In the genomic region with DNA sequence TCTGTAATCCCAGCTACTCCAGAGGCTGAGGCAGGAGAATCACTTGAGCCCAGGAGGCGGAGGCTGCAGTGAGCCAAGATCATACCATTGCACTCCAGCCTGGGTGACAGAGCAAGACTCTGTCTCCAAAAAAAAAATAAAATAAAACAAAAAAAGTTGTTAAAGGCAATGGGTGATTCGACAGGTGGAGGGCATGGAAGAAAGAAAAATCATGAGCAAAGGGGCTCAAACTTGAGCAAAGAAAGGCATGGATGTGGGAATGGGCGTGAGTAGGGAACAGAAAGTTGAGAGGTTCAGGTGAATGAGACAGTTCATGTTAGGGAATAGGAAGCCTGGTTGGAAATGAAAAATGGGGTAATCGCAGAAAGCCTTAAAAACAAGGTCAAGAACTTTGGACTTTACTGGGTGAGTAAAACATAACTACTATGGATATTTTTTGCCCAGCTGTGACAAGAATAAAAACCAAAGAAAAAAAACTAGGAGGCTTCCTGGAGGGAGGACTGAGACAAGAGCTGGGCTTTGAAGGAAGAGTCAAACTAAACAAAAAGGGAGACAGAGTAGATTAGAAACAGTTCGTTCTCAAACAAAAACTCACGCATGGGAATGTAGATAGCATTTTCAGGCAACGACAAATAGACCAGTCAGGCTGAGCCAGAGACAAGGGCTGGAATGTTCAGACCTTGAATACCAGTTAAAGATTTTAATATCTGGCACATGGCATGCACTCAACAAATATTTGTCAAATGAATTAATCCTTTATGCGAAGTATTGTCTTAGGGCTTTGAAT, we compare ENCODE assay signal across 9 cellular contexts. TPM values are rescaled to one million over a fixed set of nuclear protein-coding genes. Genes with fewer than 3 reads are reported as not detected.
DNase-seq lines count a peak whose midpoint lies in the region; ATAC-seq and TF ChIP-seq lines count a peak whose summit lies in the region.
"Had no signal": no experiment of that assay in that cellular context is flagged by ENCODE, and none has a peak within 500 bp of the region (broad histone marks: within the 10 kb centered on the region; RNA-seq: fewer than 3 reads in every experiment).

No MANE protein-coding gene starts in this region.

- no peaks in the 10 kb centered on the region for H3K27me3 ChIP-seq in endodermal cell (ENCODE audit: control insufficient read depth, insufficient read depth, low read length, poor library complexity, severe bottlenecking)

- 57 to 77% methylated on average over 6 to 8 of the region's 8 CpGs for WGBS in endodermal cell (ENCODE audit: insufficient coverage in 1 of 2, insufficient read length in 1 of 2), 2 experiments

- H3K36me3 ChIP-seq in endodermal cell (ENCODE audit: control insufficient read depth, insufficient read depth, low read length), result peaks cover 24% of the 10 kb centered on the region

- H3K4me1 ChIP-seq in endodermal cell (ENCODE audit: control insufficient read depth, insufficient read depth, low read length), result peaks cover 5% of the 10 kb centered on the region

- H3K27ac ChIP-seq in endodermal cell (ENCODE audit: low read depth, low read length), result peak overlapping the region; percentile 56

- H3K27me3 Mint-ChIP-seq in endodermal cell (ENCODE audit: insufficient read depth), result no peaks in the 10 kb centered on the region
- no peaks in the 10 kb centered on the region for H3K27me3 Mint-ChIP-seq in naive thymus-derived CD8-positive, alpha-beta T cell
- no peaks in the 10 kb centered on the region for H3K27me3 Mint-ChIP-seq in activated CD4-positive, alpha-beta memory T cell treated with anti-CD3 and anti-CD28 coated beads, Interleukin-2, amount 10 ng/mL, durations not matched to agents 7 days and 5 days

- no peaks in the 10 kb centered on the region for H3K9me3 Mint-ChIP-seq in endodermal cell
- no peaks in the 10 kb centered on the region for H3K9me3 Mint-ChIP-seq in naive thymus-derived CD8-positive, alpha-beta T cell
- H3K9me3 Mint-ChIP-seq in activated CD4-positive, alpha-beta memory T cell treated with anti-CD3 and anti-CD28 coated beads, Interleukin-2, amount 10 ng/mL, durations not matched to agents 7 days and 5 days, result no peaks in the 10 kb centered on the region

- DNase-seq in Ammon's horn (ENCODE audit: low spot score) (peak; percentile 25), NCI-H526 (lab: John Stamatoyannopoulos, UW) (peak; percentile 57 to 70), endodermal cell (no peak), DMS153 treated with DMSO at 0.1 percent for 48 hours (lab: John Stamatoyannopoulos, UW; ENCODE audit: unreplicated experiment) (no peak), G401 (ENCODE audit: low spot score) (no peak)
- DNase-seq in naive thymus-derived CD8-positive, alpha-beta T cell, result no peak
- no peak for DNase-seq in activated CD4-positive, alpha-beta memory T cell treated with anti-CD3 and anti-CD28 coated beads, Interleukin-2, amount 10 ng/mL, durations not matched to agents 7 days and 5 days
- DNase-seq: DND-41 had no signal

- peak overlapping the region; percentile 9 for H3K4me3 Mint-ChIP-seq in endodermal cell
- no peak overlapping the region for H3K4me3 Mint-ChIP-seq in naive thymus-derived CD8-positive, alpha-beta T cell
- no peak overlapping the region for H3K4me3 Mint-ChIP-seq in activated CD4-positive, alpha-beta memory T cell treated with anti-CD3 and anti-CD28 coated beads, Interleukin-2, amount 10 ng/mL, durations not matched to agents 7 days and 5 days

- H3K9ac ChIP-seq in endodermal cell (ENCODE audit: extremely low read depth, low read length, poor library complexity, severe bottlenecking), result no peak overlapping the region

- no peaks in the 10 kb centered on the region for H3K9me3 ChIP-seq in endodermal cell (ENCODE audit: control insufficient read depth, low read length)

- CTCF ChIA-PET in activated CD4-positive, alpha-beta memory T cell treated with anti-CD3 and anti-CD28 coated beads, Interleukin-2, amount 10 ng/mL, durations not matched to agents 7 days and 5 days (lab: Charles Lee), result no interaction called here

- peaks cover 34% of the 10 kb centered on the region for H3K36me3 Mint-ChIP-seq in endodermal cell (ENCODE audit: low read depth)
- H3K36me3 Mint-ChIP-seq in naive thymus-derived CD8-positive, alpha-beta T cell, result peaks cover 0 to 15% (median 0%) of the 10 kb centered on the region in 3 donors
- peaks cover 19% of the 10 kb centered on the region for H3K36me3 Mint-ChIP-seq in activated CD4-positive, alpha-beta memory T cell treated with anti-CD3 and anti-CD28 coated beads, Interleukin-2, amount 10 ng/mL, durations not matched to agents 7 days and 5 days (ENCODE audit: low read depth)

- peak overlapping the region; percentile 42 for H3K4me3 ChIP-seq in endodermal cell (ENCODE audit: low read length)

- ATAC-seq in naive thymus-derived CD8-positive, alpha-beta T cell, result no peak
- no peak for ATAC-seq in GM18907 (IDR thresholded peaks at IDR 0.05; ENCODE audit: unreplicated experiment)

- H3K4me1 Mint-ChIP-seq in endodermal cell, result peaks cover 24% of the 10 kb centered on the region
- H3K4me1 Mint-ChIP-seq in naive thymus-derived CD8-positive, alpha-beta T cell, result peaks cover 9 to 22% (median 11%) of the 10 kb centered on the region in 4 donors
- H3K4me1 Mint-ChIP-seq in activated CD4-positive, alpha-beta memory T cell treated with anti-CD3 and anti-CD28 coated beads, Interleukin-2, amount 10 ng/mL, durations not matched to agents 7 days and 5 days, result peaks cover 13% of the 10 kb centered on the region

- no peak for TF ChIP-seq CTCF in endodermal cell (conservative IDR thresholded peaks at IDR 0.05)

- in situ Hi-C loops in G401 (cut with HindIII; ENCODE audit: low sequenced_read_pairs), result no loop called here

- H3K27ac Mint-ChIP-seq in endodermal cell, result peak overlapping the region; percentile 90
- H3K27ac Mint-ChIP-seq in naive thymus-derived CD8-positive, alpha-beta T cell, result peak overlapping the region in 8 of 10 donors; percentile 13 to 76 (median 40)
- no peak overlapping the region for H3K27ac Mint-ChIP-seq in activated CD4-positive, alpha-beta memory T cell treated with anti-CD3 and anti-CD28 coated beads, Interleukin-2, amount 10 ng/mL, durations not matched to agents 7 days and 5 days

- POLR2A ChIA-PET in naive thymus-derived CD8-positive, alpha-beta T cell (lab: Charles Lee), result no interaction called here
- POLR2A ChIA-PET in activated CD4-positive, alpha-beta memory T cell treated with anti-CD3 and anti-CD28 coated beads, Interleukin-2, amount 10 ng/mL, durations not matched to agents 7 days and 5 days (lab: Charles Lee), result no interaction called here

RNA-seq across cellular contexts. Expression of gene PYM1, which starts 18.8 kb away (rescaled TPM):
- 10 to 100 TPM; 76.1 to 79.4 TPM for total RNA-seq in endodermal cell
- polyA plus RNA-seq in endodermal cell (2013, experiment 1 of 2), result 46.9 TPM
- polyA plus RNA-seq in endodermal cell (2013, experiment 2 of 2), result 46.0 TPM
- total RNA-seq in naive thymus-derived CD8-positive, alpha-beta T cell, result 10 to 100 TPM; 33.1 to 44.4 TPM
- 10 to 100 TPM; 54.4 to 65.7 (median 55.0) TPM for polyA plus RNA-seq in naive thymus-derived CD8-positive, alpha-beta T cell
- 10 to 100 TPM; 54.2 to 56.0 TPM for total RNA-seq in activated CD4-positive, alpha-beta memory T cell treated with anti-CD3 and anti-CD28 coated beads, Interleukin-2, amount 10 ng/mL, durations not matched to agents 7 days and 5 days
- 93.9 and 119 TPM in 2 replicates for total RNA-seq in G401 (2014; rRNA removed; shearing (Covaris generic))

RNA-seq across cellular contexts. Expression of gene DGKA, which starts 22.0 kb away (rescaled TPM):
- total RNA-seq in endodermal cell, result 10 to 100 TPM; 10.2 to 11.1 TPM
- 20.2 TPM for polyA plus RNA-seq in endodermal cell (2013, experiment 1 of 2)
- polyA plus RNA-seq in endodermal cell (2013, experiment 2 of 2), result 20.0 TPM
- total RNA-seq in naive thymus-derived CD8-positive, alpha-beta T cell, result 1,000 to 10,000 TPM; 1,302 to 1,328 TPM
- 100 to 1,000 TPM; 145 to 378 (median 232) TPM for polyA plus RNA-seq in naive thymus-derived CD8-positive, alpha-beta T cell
- 100 to 1,000 TPM; 427 to 431 TPM for total RNA-seq in activated CD4-positive, alpha-beta memory T cell treated with anti-CD3 and anti-CD28 coated beads, Interleukin-2, amount 10 ng/mL, durations not matched to agents 7 days and 5 days
- total RNA-seq in G401 (2014; rRNA removed; shearing (Covaris generic)), result 3.6 and 9.7 TPM in 2 replicates

RNA-seq across cellular contexts. Expression of gene PMEL, which starts 56.9 kb away (rescaled TPM):
- 10 to 100 TPM; 17.2 to 20.8 TPM for total RNA-seq in endodermal cell
- 116 TPM for polyA plus RNA-seq in endodermal cell (2013, experiment 1 of 2)
- 78.8 TPM for polyA plus RNA-seq in endodermal cell (2013, experiment 2 of 2)
- not detected for total RNA-seq in naive thymus-derived CD8-positive, alpha-beta T cell
- under 1 TPM in 1 of 3 donors, not detected in 2; 0.15 TPM for polyA plus RNA-seq in naive thymus-derived CD8-positive, alpha-beta T cell
- under 1 TPM; 0.33 to 0.60 TPM for total RNA-seq in activated CD4-positive, alpha-beta memory T cell treated with anti-CD3 and anti-CD28 coated beads, Interleukin-2, amount 10 ng/mL, durations not matched to agents 7 days and 5 days
- 22.2 and 27.9 TPM in 2 replicates for total RNA-seq in G401 (2014; rRNA removed; shearing (Covaris generic))

RNA-seq across cellular contexts. Expression of gene CDK2, which starts 57.7 kb away (rescaled TPM):
- total RNA-seq in endodermal cell, result 10 to 100 TPM; 60.8 to 69.8 TPM
- 98.5 TPM for polyA plus RNA-seq in endodermal cell (2013, experiment 1 of 2)
- polyA plus RNA-seq in endodermal cell (2013, experiment 2 of 2), result 97.2 TPM
- total RNA-seq in naive thymus-derived CD8-positive, alpha-beta T cell, result 10 to 100 TPM; 27.5 to 30.8 TPM
- 10 to 100 TPM in 1 of 3 donors, 1 to 10 TPM in 2; 8.0 to 12.4 (median 9.5) TPM for polyA plus RNA-seq in naive thymus-derived CD8-positive, alpha-beta T cell
- 10 to 100 TPM; 88.9 to 98.9 TPM for total RNA-seq in activated CD4-positive, alpha-beta memory T cell treated with anti-CD3 and anti-CD28 coated beads, Interleukin-2, amount 10 ng/mL, durations not matched to agents 7 days and 5 days
- total RNA-seq in G401 (2014; rRNA removed; shearing (Covaris generic)), result 44.7 and 52.3 TPM in 2 replicates

Comparison
In these comparisons a context has a peak if more than half of its experiments do, and no peak if none do; other contexts are left out.
1. DNase-seq: peak in Ammon's horn (single experiment) and NCI-H526 (2 of 2); none in endodermal cell (single experiment), naive thymus-derived CD8-positive, alpha-beta T cell (0 of 10), DMS153 treated with DMSO at 0.1 percent for 48 hours (single experiment), activated CD4-positive, alpha-beta memory T cell treated with anti-CD3 and anti-CD28 coated beads, Interleukin-2, amount 10 ng/mL, durations not matched to agents 7 days and 5 days (single experiment) and G401 (single experiment).
2. RNA of gene DGKA, which starts 22.0 kb away (total RNA-seq): 1,302 to 1,328 TPM in naive thymus-derived CD8-positive, alpha-beta T cell and 427 to 431 TPM in activated CD4-positive, alpha-beta memory T cell treated with anti-CD3 and anti-CD28 coated beads, Interleukin-2, amount 10 ng/mL, durations not matched to agents 7 days and 5 days; 10.2 to 11.1 TPM in endodermal cell and 3.6 to 9.7 TPM in G401; every median in the first group is over 10 times any median in the second.
3. RNA of gene PMEL, which starts 56.9 kb away (total RNA-seq): 22.2 to 27.9 TPM in G401 and 17.2 to 20.8 TPM in endodermal cell; 0.33 to 0.60 TPM in activated CD4-positive, alpha-beta memory T cell treated with anti-CD3 and anti-CD28 coated beads, Interleukin-2, amount 10 ng/mL, durations not matched to agents 7 days and 5 days and not detected in naive thymus-derived CD8-positive, alpha-beta T cell; every median in the first group is over 10 times any median in the second.